21 cellular contexts compared by ENCODE assay signal in the genomic region with DNA sequence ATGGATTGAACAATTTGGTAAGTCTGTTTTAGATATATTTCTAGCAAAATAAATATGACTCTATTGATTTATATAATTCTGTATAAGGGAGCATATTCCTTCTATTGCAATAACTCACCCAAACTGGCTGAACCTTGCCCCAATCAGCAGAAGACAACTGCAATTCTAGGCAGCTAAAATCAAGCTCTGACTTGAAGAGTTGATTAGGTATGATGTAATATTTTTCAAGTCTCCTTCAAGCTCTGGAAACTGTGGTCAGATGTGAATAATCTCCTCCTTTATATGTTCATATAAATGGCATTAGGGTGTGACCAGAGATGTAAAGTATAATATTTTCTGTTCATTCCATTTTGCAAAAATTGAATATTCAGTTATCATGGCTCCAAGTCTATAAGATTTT. TPM values are rescaled to one million over a fixed set of nuclear protein-coding genes. Genes with fewer than 3 reads are reported as not detected.
A peak's percentile ranks its signal among the peaks of the same experiment; 100 is the strongest.
DNase-seq lines count a peak whose midpoint lies in the region; FAIRE-seq and TF ChIP-seq lines count a peak whose summit lies in the region.
"Had no signal": no experiment of that assay in that cellular context is flagged by ENCODE, and none has a peak within 500 bp of the region (broad histone marks: within the 10 kb centered on the region; RNA-seq: fewer than 3 reads in every experiment).

No MANE protein-coding gene starts in this region.

- no peaks in the 10 kb centered on the region for H3K36me3 ChIP-seq in adipocyte (ENCODE audit: control insufficient read depth, insufficient read depth, low read length, severe bottlenecking)
- H3K36me3 ChIP-seq in keratinocyte (ENCODE audit: control insufficient read depth in 2 of 2, extremely low read depth in 1 of 2, insufficient read depth in 2 of 2, low read length in 2 of 2): peaks cover 0 to 1% of the 10 kb centered on the region in 2 experiments

- no peaks in the 10 kb centered on the region for H3K79me1 ChIP-seq in H9 (ENCODE audit: insufficient read depth, low read depth, low read length, poor library complexity, severe bottlenecking)

- no peaks in the 10 kb centered on the region for H3K79me2 ChIP-seq in keratinocyte (ENCODE audit: control insufficient read depth, insufficient read depth, low read length)
- H3K79me2 ChIP-seq in H9 (ENCODE audit: insufficient read depth, low read length): no peaks in the 10 kb centered on the region

- no peak overlapping the region for H3K27ac Mint-ChIP-seq in H9
- H3K27ac Mint-ChIP-seq: CD14-positive monocyte had no signal

- H4K5ac ChIP-seq in H9 (ENCODE audit: insufficient read length, low read depth, low read length): no peak overlapping the region

- H4K91ac ChIP-seq in H9 (ENCODE audit: insufficient read length, low read depth, low read length): no peak overlapping the region

- H3K36me3 Mint-ChIP-seq in H9 (ENCODE audit: insufficient read depth in 1 of 3, low read depth in 3 of 3): no peaks in the 10 kb centered on the region
- H3K36me3 Mint-ChIP-seq: CD14-positive monocyte had no signal

- H3K27me3 ChIP-seq in adipocyte (replicated peaks; ENCODE audit: control insufficient read depth, insufficient read depth, low read length) (no peaks in the 10 kb centered on the region), keratinocyte (ENCODE audit: control insufficient read depth, extremely low read depth, insufficient read depth, low read length) (no peaks in the 10 kb centered on the region), H9 (ENCODE audit: insufficient read depth, low read length) (no peaks in the 10 kb centered on the region)

- no peak overlapping the region for H2BK20ac ChIP-seq in H9 (ENCODE audit: low read depth, low read length, poor library complexity, severe bottlenecking)

- H3K4me2 ChIP-seq in keratinocyte (ENCODE audit: control insufficient read depth, extremely low read depth, insufficient read depth, low read depth, low read length) (peak overlapping the region; percentile 51), H9 (ENCODE audit: insufficient read depth, insufficient read length, low read length) (no peak overlapping the region)
- H3K4me2 ChIP-seq: KMS-11 had no signal

- H3K9me1 ChIP-seq in keratinocyte (ENCODE audit: control insufficient read depth, extremely low read depth, insufficient read depth, low read length): no peaks in the 10 kb centered on the region

- H2AFZ ChIP-seq in keratinocyte (ENCODE audit: control insufficient read depth, low read length) (no peak overlapping the region), H9 (ENCODE audit: low read length) (no peak overlapping the region)

- no peak overlapping the region for H4K8ac ChIP-seq in H9 (replicated peaks; ENCODE audit: insufficient read length, low read depth, low read length)

- no peak overlapping the region for H3K14ac ChIP-seq in H9 (ENCODE audit: insufficient read depth, low read length)

- H3K27ac ChIP-seq in epithelial cell of prostate: peak overlapping the region; percentile 96
- peak overlapping the region; percentile 91 for H3K27ac ChIP-seq in keratinocyte (ENCODE audit: control insufficient read depth, insufficient read depth, low read length)
- H3K27ac ChIP-seq in H9 (ENCODE audit: insufficient read length, low read depth, low read length): no peak overlapping the region
- H3K27ac ChIP-seq: KMS-11, SK-N-MC had no signal

- no peak overlapping the region for H3K4ac ChIP-seq in H9 (ENCODE audit: low read depth, low read length)

- H3K27me3 Mint-ChIP-seq in H9 (ENCODE audit: low read depth): no peaks in the 10 kb centered on the region

- TF ChIP-seq CTCF in keratinocyte (optimal IDR thresholded peaks at IDR 0.05 in 1 of 3, IDR thresholded peaks at IDR 0.05 in 1 of 3, conservative IDR thresholded peaks at IDR 0.05 in 1 of 3; ENCODE audit: extremely low read depth in 1 of 3, insufficient read depth in 2 of 3, low read length in 3 of 3) (no peak), H9 (conservative IDR thresholded peaks at IDR 0.05) (no peak)

- dilution Hi-C loops in keratinocyte (cut with MboI; ENCODE audit: extremely low pct_ligation_motif_present, low sequenced_read_pairs): no loop called here

- DNase-seq in NCI-H226: peak; percentile 12
- DNase-seq in adipocyte (ENCODE audit: low read depth): peak; percentile 38
- no peak for DNase-seq in epithelial cell of prostate (ENCODE audit: low read depth, low spot score)
- DNase-seq in keratinocyte (ENCODE audit: low read depth, low spot score): peak; percentile 93
- DNase-seq in NCI-H524 treated with DMSO at 0.1 percent for 48 hours (lab: John Stamatoyannopoulos, UW): no peak
- no peak for DNase-seq in NCI-H2107 treated with DMSO at 0.1 percent for 48 hours (lab: John Stamatoyannopoulos, UW; ENCODE audit: unreplicated experiment)
- DNase-seq in H9: no peak
- DNase-seq: COR-L47; DMS153; EL; GOT3; NCI-H1048; NCI-H1436 treated with DMSO at 0.1 percent for 48 hours; NCI-H2081; NCI-H345; NK-92 treated with Interleukin-12 subunit alpha and Interleukin-12 subunit beta, amount 100 ng/mL, for 24 hours; Right ventricle myocardium superior had no signal

- H3K4me1 Mint-ChIP-seq in H9: peaks cover 7 to 8% of the 10 kb centered on the region in 2 experiments
- H3K4me1 Mint-ChIP-seq: CD14-positive monocyte had no signal

- no peak overlapping the region for H3K56ac ChIP-seq in H9 (ENCODE audit: insufficient read length, low read depth, low read length)

- H2BK12ac ChIP-seq in H9 (ENCODE audit: insufficient read length, low read depth, low read length): no peak overlapping the region

- H2BK5ac ChIP-seq in H9 (ENCODE audit: insufficient read length, low read length): no peak overlapping the region

- H3K4me1 ChIP-seq in adipocyte (ENCODE audit: control insufficient read depth, insufficient read depth, low read length) (peaks cover 39% of the 10 kb centered on the region), keratinocyte (ENCODE audit: control insufficient read depth, extremely low read depth, insufficient read depth, low read length) (peaks cover 65% of the 10 kb centered on the region), H9 (ENCODE audit: insufficient read depth, low read length) (no peaks in the 10 kb centered on the region)

- no peaks in the 10 kb centered on the region for H4K20me1 ChIP-seq in keratinocyte (ENCODE audit: control insufficient read depth, extremely low read depth, insufficient read depth, low read length)
- H4K20me1 ChIP-seq in H9 (ENCODE audit: control insufficient read depth, insufficient read depth, insufficient read length): no peaks in the 10 kb centered on the region

- H3K4me3 Mint-ChIP-seq in H9: no peak overlapping the region
- H3K4me3 Mint-ChIP-seq: CD14-positive monocyte had no signal

- H3K9me3 Mint-ChIP-seq in H9: no peaks in the 10 kb centered on the region
- H3K9me3 Mint-ChIP-seq: CD14-positive monocyte had no signal

- no peaks in the 10 kb centered on the region for H3K23me2 ChIP-seq in H9 (ENCODE audit: insufficient read length, low read depth, low read length, poor library complexity, severe bottlenecking)

- H3K9me3 ChIP-seq in adipocyte (ENCODE audit: control insufficient read depth, low read length) (no peaks in the 10 kb centered on the region), keratinocyte (ENCODE audit: control insufficient read depth, low read depth, low read length) (no peaks in the 10 kb centered on the region), H9 (ENCODE audit: control insufficient read depth, low read depth, low read length) (no peaks in the 10 kb centered on the region)

- H3K4me3 ChIP-seq in adipocyte (ENCODE audit: low read length) (no peak overlapping the region), keratinocyte (ENCODE audit: control insufficient read depth in 2 of 3, extremely low read depth in 1 of 3, insufficient read depth in 2 of 3, low read depth in 1 of 3, low read length in 3 of 3) (no peak overlapping the region)
- H3K4me3 ChIP-seq: SK-N-MC had no signal

- H3K9ac ChIP-seq in adipocyte (ENCODE audit: low read length): no peak overlapping the region
- H3K9ac ChIP-seq in keratinocyte (ENCODE audit: control insufficient read depth, extremely low read depth, insufficient read depth, low read length): peak overlapping the region; percentile 28
- H3K9ac ChIP-seq in H9 (ENCODE audit: extremely low read depth, insufficient read length, low read length): no peak overlapping the region
- H3K9ac ChIP-seq: KMS-11 had no signal

- no peak overlapping the region for H3T11ph ChIP-seq in H9 (ENCODE audit: low read length)

- H2BK15ac ChIP-seq in H9 (ENCODE audit: low read depth, low read length): no peak overlapping the region

- H2BK120ac ChIP-seq in H9 (ENCODE audit: low read depth, low read length, poor library complexity, severe bottlenecking): no peak overlapping the region

- H3K18ac ChIP-seq in H9 (ENCODE audit: insufficient read length, low read depth, low read length): no peak overlapping the region

- peak; percentile 87 for FAIRE-seq in keratinocyte (lab: Jason Lieb, UNC)

- H2AK5ac ChIP-seq in H9 (ENCODE audit: insufficient read length, low read length): no peak overlapping the region

- H3K23ac ChIP-seq in H9 (ENCODE audit: insufficient read length, low read depth, low read length): no peak overlapping the region

RNA-seq across cellular contexts. Expression of a gene that starts 8.2 kb away (rescaled TPM):
- polyA plus RNA-seq in keratinocyte: 3.6 to 6.5 TPM (median 4.4 TPM) in 3 replicates
- polyA plus RNA-seq in keratinocyte (2011; ENCODE audit: low read depth): 5.2 TPM
- 4.5 and 8.3 TPM in 2 replicates for polyA plus RNA-seq in keratinocyte (2011; cell fraction: cytosol; rRNA removed)
- polyA plus RNA-seq in keratinocyte (2011; cell fraction: nucleus; rRNA removed): 10.1 and 11.4 TPM in 2 replicates
- polyA plus RNA-seq in keratinocyte (2012; ENCODE audit: low replicate concordance): 3.5 and 3.6 TPM in 2 replicates
- polyA minus RNA-seq in keratinocyte: 2.8 to 3.6 TPM (median 3.4 TPM) in 3 replicates
- 5.8 TPM for polyA minus RNA-seq in keratinocyte (2011; cell fraction: cytosol; rRNA and poly(A)+ RNA removed)
- 7.7 and 16.1 TPM in 2 replicates for polyA minus RNA-seq in keratinocyte (2011; cell fraction: nucleus; rRNA and poly(A)+ RNA removed)
- 0.15 and 0.22 TPM in 2 replicates for total RNA-seq in H9 (2021)
- total RNA-seq: M059J, Right ventricle myocardium superior had no signal
- polyA plus RNA-seq: CD14-positive monocyte had no signal

Comparison
In these comparisons a context has a peak if more than half of its experiments do, and no peak if none do; other contexts are left out.
1. DNase-seq: peak in NCI-H226 (single experiment), adipocyte (single experiment) and keratinocyte (single experiment); none in epithelial cell of prostate (single experiment), NCI-H524 treated with DMSO at 0.1 percent for 48 hours (single experiment), NCI-H2107 treated with DMSO at 0.1 percent for 48 hours (single experiment) and H9 (single experiment).